In genomic region chr14:50542941-50543418, GRCh38 we compare ENCODE assay signal across 8 cellular contexts. TPM values are rescaled to one million over a fixed set of nuclear protein-coding genes. Genes with fewer than 3 reads are reported as not detected.
A peak's percentile ranks its signal among the peaks of the same experiment; 100 is the strongest.
DNase-seq lines count a peak whose midpoint lies in the region; ATAC-seq and TF ChIP-seq lines count a peak whose summit lies in the region.

No MANE protein-coding gene starts in this region.

- H3K4me1 Mint-ChIP-seq in chondrocyte (ENCODE audit: low read depth) = peaks cover 9% of the 10 kb centered on the region
- peaks cover 10% of the 10 kb centered on the region for H3K4me1 Mint-ChIP-seq in memory B cell

- H3K9me3 Mint-ChIP-seq in chondrocyte (ENCODE audit: low read depth) (no peaks in the 10 kb centered on the region), memory B cell (no peaks in the 10 kb centered on the region)

- H3K27me3 Mint-ChIP-seq in chondrocyte (ENCODE audit: low read depth) (no peaks in the 10 kb centered on the region), memory B cell (peaks cover 5% of the 10 kb centered on the region)

- H3K4me3 Mint-ChIP-seq in chondrocyte (ENCODE audit: unreplicated experiment) (no peak overlapping the region), memory B cell (no peak overlapping the region)

- TF ChIP-seq POLR2A in NB4 (IDR thresholded peaks at IDR 0.05; ENCODE audit: extremely low read depth, insufficient read length) = no peak

- no peak overlapping the region for H3K4me3 ChIP-seq in NB4 (ENCODE audit: low read depth, low read length)

- ATAC-seq in GM19468 (IDR thresholded peaks at IDR 0.05; ENCODE audit: extremely low read depth, unreplicated experiment) = peak; percentile 26
- peak; percentile 68 for ATAC-seq in memory B cell (ENCODE audit: low read depth)
- no peak for ATAC-seq in HG03139 (IDR thresholded peaks at IDR 0.05; ENCODE audit: unreplicated experiment)

- peak; percentile 75 for DNase-seq in DMS153 treated with DMSO at 0.1 percent for 48 hours (lab: John Stamatoyannopoulos, UW; ENCODE audit: unreplicated experiment)
- peak; percentile 69 for DNase-seq in NB4 (ENCODE audit: low read depth)
- peak; percentile 60 to 84 for DNase-seq in SHP77 (lab: John Stamatoyannopoulos, UW)
- DNase-seq in chondrocyte (ENCODE audit: low spot score) = no peak
- DNase-seq in memory B cell (ENCODE audit: low spot score in 2 of 2) = peak; percentile 28 to 41
- DNase-seq in HuH-7.5 (ENCODE audit: low spot score) = no peak

- H3K27ac Mint-ChIP-seq in chondrocyte (ENCODE audit: unreplicated experiment) = no peak overlapping the region
- H3K27ac Mint-ChIP-seq in memory B cell = no peak overlapping the region

- TF ChIP-seq CTCF in NB4 (IDR thresholded peaks at IDR 0.05; ENCODE audit: low read depth, low read length) (peak; percentile 61), chondrocyte (IDR thresholded peaks at IDR 0.05) (peak; percentile 87)

- H3K36me3 Mint-ChIP-seq in chondrocyte (ENCODE audit: low read depth) (no peaks in the 10 kb centered on the region), memory B cell (peaks cover 5% of the 10 kb centered on the region)

RNA-seq across cellular contexts. Expression of gene MAP4K5, which starts 10.6 kb away (rescaled TPM):
- total RNA-seq in chondrocyte = 103 to 112 TPM (median 105 TPM) in 3 replicates

RNA-seq across cellular contexts. Expression of gene ATL1, which starts 17.0 kb away (rescaled TPM):
- total RNA-seq in chondrocyte = 19.0 to 19.4 TPM (median 19.4 TPM) in 3 replicates

Comparison
In these comparisons a context has a peak if more than half of its experiments do, and no peak if none do; other contexts are left out.
1. DNase-seq: peak in DMS153 treated with DMSO at 0.1 percent for 48 hours (single experiment), NB4 (single experiment), SHP77 (2 of 2) and memory B cell (2 of 2); none in chondrocyte (single experiment) and HuH-7.5 (single experiment).